In the genomic region with DNA sequence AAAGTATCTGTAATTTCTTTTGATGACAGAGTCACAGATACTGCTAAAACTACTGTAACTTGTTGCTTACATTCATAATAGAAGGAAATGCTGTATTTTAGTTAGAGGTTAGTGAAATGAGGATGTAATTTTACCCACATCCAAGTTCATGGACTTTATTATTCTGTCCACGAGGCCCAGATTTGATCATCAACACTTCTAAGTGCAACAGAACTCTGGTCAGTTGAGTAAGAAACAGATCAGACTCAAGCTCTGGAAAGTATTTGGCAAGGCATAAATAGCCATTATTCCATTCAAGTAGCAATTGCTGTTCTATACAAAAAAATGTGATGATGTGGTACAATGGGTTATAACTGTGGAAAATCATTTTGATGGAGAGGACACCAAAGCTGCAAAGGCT, we compare ENCODE assay signal across 1 cellular context.
A peak's percentile ranks its signal among the peaks of the same experiment; 100 is the strongest.
TF ChIP-seq lines count a peak whose summit lies in the region.

No MANE protein-coding gene starts in this region.

TF ChIP-seq in liver, 16 proteins besides CTCF, POLR2A, EP300 and RAD21 (continued from another document):
- TF ChIP-seq GABPA (IDR thresholded peaks at IDR 0.05 in 1 of 2, conservative IDR thresholded peaks at IDR 0.05 in 1 of 2) (no peak), FOXA1 (IDR thresholded peaks at IDR 0.05) (no peak), NR2F2 (IDR thresholded peaks at IDR 0.05) (no peak), HNF4A (conservative IDR thresholded peaks at IDR 0.05) (peak; percentile 39 to 70), SP1 (IDR thresholded peaks at IDR 0.05) (no peak), HNF4G (IDR thresholded peaks at IDR 0.05) (no peak), FOXA2 (IDR thresholded peaks at IDR 0.05) (no peak)
- TF ChIP-seq, protein P1, sequence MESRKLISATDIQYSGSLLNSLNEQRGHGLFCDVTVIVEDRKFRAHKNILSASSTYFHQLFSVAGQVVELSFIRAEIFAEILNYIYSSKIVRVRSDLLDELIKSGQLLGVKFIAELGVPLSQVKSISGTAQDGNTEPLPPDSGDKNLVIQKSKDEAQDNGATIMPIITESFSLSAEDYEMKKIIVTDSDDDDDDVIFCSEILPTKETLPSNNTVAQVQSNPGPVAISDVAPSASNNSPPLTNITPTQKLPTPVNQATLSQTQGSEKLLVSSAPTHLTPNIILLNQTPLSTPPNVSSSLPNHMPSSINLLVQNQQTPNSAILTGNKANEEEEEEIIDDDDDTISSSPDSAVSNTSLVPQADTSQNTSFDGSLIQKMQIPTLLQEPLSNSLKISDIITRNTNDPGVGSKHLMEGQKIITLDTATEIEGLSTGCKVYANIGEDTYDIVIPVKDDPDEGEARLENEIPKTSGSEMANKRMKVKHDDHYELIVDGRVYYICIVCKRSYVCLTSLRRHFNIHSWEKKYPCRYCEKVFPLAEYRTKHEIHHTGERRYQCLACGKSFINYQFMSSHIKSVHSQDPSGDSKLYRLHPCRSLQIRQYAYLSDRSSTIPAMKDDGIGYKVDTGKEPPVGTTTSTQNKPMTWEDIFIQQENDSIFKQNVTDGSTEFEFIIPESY (IDR thresholded peaks at IDR 0.05): peak; percentile 44
